8 cellular contexts compared by ENCODE assay signal in genomic region chr17:82698974-82699442, GRCh38. TPM values are rescaled to one million over a fixed set of nuclear protein-coding genes. Genes with fewer than 3 reads are reported as not detected.
DNase-seq lines count a peak whose midpoint lies in the region; ATAC-seq and TF ChIP-seq lines count a peak whose summit lies in the region.

No MANE protein-coding gene starts in this region.

- TF ChIP-seq POLR2A in spleen (IDR thresholded peaks at IDR 0.05), result no peak

- POLR2A ChIA-PET in AG04449 (lab: Yijun Ruan, JAX), result interaction anchor here (1.0 kb wide), 1 partner anchor 17 kb away, joined by 3 read pairs; the partner anchor contains the start of gene FN3KRP

- peaks cover 13% of the 10 kb centered on the region for H3K9me3 Mint-ChIP-seq in glutamatergic neuron (ENCODE audit: unreplicated experiment)

- no peak for TF ChIP-seq CTCF in AG04449 (IDR thresholded peaks at IDR 0.05; ENCODE audit: insufficient read depth, low read length, missing control alignments)
- no peak for TF ChIP-seq CTCF in glutamatergic neuron (IDR thresholded peaks at IDR 0.05; ENCODE audit: partially characterized antibody, unreplicated experiment)
- TF ChIP-seq CTCF in spleen (IDR thresholded peaks at IDR 0.05 in 8 of 11, conservative IDR thresholded peaks at IDR 0.05 in 3 of 11), result no peak

- H3K27me3 ChIP-seq in SJSA1 (replicated peaks) (peaks cover 9% of the 10 kb centered on the region), spleen (replicated peaks in 1 of 7) (peaks cover 0 to 18% (median 3%) of the 10 kb centered on the region in 7 donors)

- CTCF ChIA-PET in AG04449 (lab: Yijun Ruan, JAX), result no interaction called here

- H3K4me3 ChIP-seq in AG04449 (ENCODE audit: low read depth, low read length) (peak overlapping the region; percentile 76), SJSA1 (peak overlapping the region; percentile 94), spleen (peak overlapping the region; percentile 65 to 92 (median 76))

- H3K9me3 ChIP-seq in SJSA1 (replicated peaks) (peaks cover 21% of the 10 kb centered on the region), spleen (peaks cover 0 to 17% (median 13%) of the 10 kb centered on the region in 8 donors)

- H3K27ac ChIP-seq in SJSA1 (no peak overlapping the region), spleen (peak overlapping the region in 5 of 8 donors; percentile 68 to 76 (median 72))

- H3K4me1 ChIP-seq in SJSA1 (replicated peaks) (peaks cover 14% of the 10 kb centered on the region), spleen (peaks cover 10 to 26% (median 22%) of the 10 kb centered on the region in 6 donors)

- peaks cover 11% of the 10 kb centered on the region for H3K27me3 Mint-ChIP-seq in glutamatergic neuron (ENCODE audit: unreplicated experiment)

- no peaks in the 10 kb centered on the region for H3K4me1 Mint-ChIP-seq in glutamatergic neuron (ENCODE audit: low read depth, unreplicated experiment)

- peaks cover 12% of the 10 kb centered on the region for H3K36me3 Mint-ChIP-seq in glutamatergic neuron (ENCODE audit: unreplicated experiment)

- peak overlapping the region; percentile 96 for H3K4me3 Mint-ChIP-seq in glutamatergic neuron (ENCODE audit: unreplicated experiment)

- DNase-seq in AG04449 (ENCODE audit: low read depth, low spot score) (no peak), SJSA1 (ENCODE audit: low read depth in 1 of 2, low spot score in 2 of 2) (no peak), glutamatergic neuron (no peak), spleen (no peak), NCI-H128 (lab: John Stamatoyannopoulos, UW; ENCODE audit: unreplicated experiment) (no peak), NCI-H2107 treated with DMSO at 0.1 percent for 48 hours (lab: John Stamatoyannopoulos, UW; ENCODE audit: unreplicated experiment) (no peak), NCI-H1092 (lab: John Stamatoyannopoulos, UW) (no peak)

- 7 to 10% (median 8%) methylated on average over 17 to 45 of the region's 45 CpGs for WGBS in spleen, 5 donors

- H3K36me3 ChIP-seq in SJSA1 (0 out of 2 replicates have a peak, but pooled peaks cover 2% of the 10 kb centered on the region), spleen (no peaks in the 10 kb centered on the region)

- H3K27ac Mint-ChIP-seq in glutamatergic neuron (ENCODE audit: unreplicated experiment), result peak overlapping the region; percentile 59

- ATAC-seq in GM21576 (IDR thresholded peaks at IDR 0.05; ENCODE audit: unreplicated experiment), result peak; percentile 18

- intact Hi-C loops in spleen (cut with DNase I; ENCODE audit: low total_unique reads), result no loop called here

RNA-seq across cellular contexts. Expression of gene RAB40B, which starts 0.5 kb away (rescaled TPM):
- total RNA-seq in SJSA1 (2014; rRNA removed; shearing (Covaris generic)), result 11.2 and 30.9 TPM in 2 replicates
- total RNA-seq in glutamatergic neuron (ENCODE audit: unreplicated experiment) (14.6 TPM), spleen (10 to 100 TPM in 2 of 7 donors, 1 to 10 TPM in 5; 4.1 to 13.6 (median 5.5) TPM)
- 1 to 10 TPM; 5.3 to 8.6 (median 8.5) TPM for polyA plus RNA-seq in spleen

RNA-seq across cellular contexts. Expression of gene FN3KRP, which starts 17.5 kb away (rescaled TPM):
- 47.2 and 53.4 TPM in 2 replicates for total RNA-seq in SJSA1 (2014; rRNA removed; shearing (Covaris generic))
- 28.1 TPM for total RNA-seq in glutamatergic neuron (ENCODE audit: unreplicated experiment)
- 10 to 100 TPM; 16.3 to 35.1 (median 21.2) TPM for total RNA-seq in spleen
- 10 to 100 TPM; 25.4 to 33.3 (median 27.4) TPM for polyA plus RNA-seq in spleen

RNA-seq across cellular contexts. Expression of gene FN3K, which starts 36.4 kb away (rescaled TPM):
- total RNA-seq in SJSA1 (2014; rRNA removed; shearing (Covaris generic)), result 0.13 TPM in 1 of 2 replicates, not detected in the other
- total RNA-seq in glutamatergic neuron (ENCODE audit: unreplicated experiment), result 33.7 TPM
- 10 to 100 TPM in 2 of 7 donors, 1 to 10 TPM in 5; 1.4 to 14.1 (median 6.6) TPM for total RNA-seq in spleen
- polyA plus RNA-seq in spleen, result 1 to 10 TPM; 1.7 to 3.4 (median 2.1) TPM

RNA-seq across cellular contexts. Expression of gene WDR45B, which starts 50.8 kb away (rescaled TPM):
- 157 and 203 TPM in 2 replicates for total RNA-seq in SJSA1 (2014; rRNA removed; shearing (Covaris generic))
- total RNA-seq in glutamatergic neuron (ENCODE audit: unreplicated experiment), result 60.4 TPM
- 10 to 100 TPM; 62.6 to 80.2 (median 67.0) TPM for total RNA-seq in spleen
- polyA plus RNA-seq in spleen, result 10 to 100 TPM; 30.9 to 52.7 (median 34.9) TPM

RNA-seq across cellular contexts. Expression of gene TBCD, which starts 52.9 kb away (rescaled TPM):
- total RNA-seq in SJSA1 (2014; rRNA removed; shearing (Covaris generic)), result 39.4 and 60.7 TPM in 2 replicates
- 118 TPM for total RNA-seq in glutamatergic neuron (ENCODE audit: unreplicated experiment)
- 100 to 1,000 TPM in 3 of 7 donors, 10 to 100 TPM in 4; 55.6 to 149 (median 84.5) TPM for total RNA-seq in spleen
- 100 to 1,000 TPM; 117 to 207 (median 195) TPM for polyA plus RNA-seq in spleen
